ENCODE assay signal across 14 cellular contexts in the genomic region with DNA sequence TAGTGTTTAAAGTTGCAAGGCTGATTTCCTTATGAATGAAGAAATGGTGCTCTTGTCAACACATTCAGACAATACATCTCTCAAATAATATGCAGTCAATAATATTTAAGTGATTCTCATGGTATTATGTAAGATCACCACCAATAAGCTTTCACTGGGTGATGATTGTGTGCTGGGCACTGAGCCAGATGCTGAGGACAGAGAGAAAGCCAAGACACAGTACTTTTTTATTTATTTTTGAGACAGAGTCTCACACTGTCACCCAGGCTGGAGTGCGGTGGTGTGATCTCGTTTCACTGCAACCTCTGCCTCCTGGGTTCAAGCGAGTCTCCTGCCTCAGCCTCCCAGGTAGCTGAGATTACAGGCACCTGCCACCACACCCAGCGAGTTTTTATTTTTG.
"Had no signal": no experiment of that assay in that cellular context is flagged by ENCODE, and none has a peak within 500 bp of the region (broad histone marks: within the 10 kb centered on the region; RNA-seq: fewer than 3 reads in every experiment).

No MANE protein-coding gene starts in this region.

- H3K9me3 ChIP-seq: esophagus squamous epithelium, mucosa of descending colon had no signal

- H3K4me1 Mint-ChIP-seq: immature natural killer cell; natural killer cell; stimulated activated memory B cell treated with anti-CD40 and anti-IgM and Interleukin-4, amounts not matched to agents 10 μg/mL and 1 μg/mL and 100 μg/mL, for 72 hours had no signal

- H3K27ac ChIP-seq: esophagus squamous epithelium had no signal

- H3K4me1 ChIP-seq: esophagus squamous epithelium had no signal

- H3K36me3 Mint-ChIP-seq: immature natural killer cell; natural killer cell; stimulated activated memory B cell treated with anti-CD40 and anti-IgM and Interleukin-4, amounts not matched to agents 10 μg/mL and 1 μg/mL and 100 μg/mL, for 72 hours; type B pancreatic cell had no signal

- ATAC-seq: activated CD4-positive, CD25-positive, alpha-beta regulatory T cell treated with anti-CD3 and anti-CD28 coated beads, Interleukin-2, amount 50 U/mL, for 24 hours; left colon; mucosa of descending colon; natural killer cell; right cardiac atrium; stimulated activated memory B cell treated with anti-CD40 and anti-IgM and Interleukin-4, amounts not matched to agents 10 μg/mL and 1 μg/mL and 100 μg/mL, for 72 hours had no signal

- H3K36me3 ChIP-seq: esophagus squamous epithelium had no signal

- H3K9me3 Mint-ChIP-seq: stimulated activated memory B cell treated with anti-CD40 and anti-IgM and Interleukin-4, amounts not matched to agents 10 μg/mL and 1 μg/mL and 100 μg/mL, for 72 hours; type B pancreatic cell had no signal

- DNase-seq: activated CD4-positive, alpha-beta T cell treated with anti-CD3 and anti-CD28 coated beads, Interleukin-2, amount 50 U/mL, for 4 hours; activated T-cell treated with anti-CD3 and anti-CD28 coated beads, Interleukin-2, amount 50 U/mL, for 48 hours; aorta; esophagus squamous epithelium; foreskin fibroblast; immature natural killer cell; left colon; mucosa of descending colon; natural killer cell; small intestine had no signal

- H3K4me3 ChIP-seq: esophagus squamous epithelium, mucosa of descending colon had no signal

- H3K27me3 Mint-ChIP-seq: stimulated activated memory B cell treated with anti-CD40 and anti-IgM and Interleukin-4, amounts not matched to agents 10 μg/mL and 1 μg/mL and 100 μg/mL, for 72 hours; type B pancreatic cell had no signal

- H3K27ac Mint-ChIP-seq: immature natural killer cell; natural killer cell; stimulated activated memory B cell treated with anti-CD40 and anti-IgM and Interleukin-4, amounts not matched to agents 10 μg/mL and 1 μg/mL and 100 μg/mL, for 72 hours; type B pancreatic cell had no signal

- H3K27me3 ChIP-seq: esophagus squamous epithelium had no signal

- H3K4me3 Mint-ChIP-seq: immature natural killer cell; natural killer cell; stimulated activated memory B cell treated with anti-CD40 and anti-IgM and Interleukin-4, amounts not matched to agents 10 μg/mL and 1 μg/mL and 100 μg/mL, for 72 hours; type B pancreatic cell had no signal
